18 cellular contexts compared by ENCODE assay signal in the genomic region with DNA sequence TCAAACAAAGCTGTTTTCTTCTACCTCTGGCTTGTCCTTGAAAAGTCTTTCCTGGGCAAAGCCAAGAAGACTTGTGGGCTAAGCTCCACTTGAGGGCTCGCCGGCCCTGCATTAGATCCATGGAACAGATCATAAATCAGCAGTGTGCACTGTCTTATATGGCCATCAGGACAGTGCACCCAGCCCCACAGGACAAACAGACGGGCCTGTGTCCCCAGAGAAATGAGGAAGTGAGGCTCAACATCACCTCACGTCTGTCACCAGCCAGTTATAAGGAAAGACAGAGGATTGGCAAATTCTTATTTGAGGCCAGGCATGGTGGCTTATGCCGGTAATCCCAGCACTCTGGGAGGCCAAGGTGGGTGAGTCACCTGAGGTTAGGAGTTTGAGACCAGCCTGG. TPM values are rescaled to one million over a fixed set of nuclear protein-coding genes. Genes with fewer than 3 reads are reported as not detected.
"Had no signal": no experiment of that assay in that cellular context is flagged by ENCODE, and none has a peak within 500 bp of the region (broad histone marks: within the 10 kb centered on the region; RNA-seq: fewer than 3 reads in every experiment).

No MANE protein-coding gene starts in this region.

- H3K27me3 Mint-ChIP-seq: activated naive CD8-positive, alpha-beta T cell had no signal

- H3K27ac Mint-ChIP-seq: activated CD4-positive, alpha-beta memory T cell treated with anti-CD3 and anti-CD28 coated beads, Interleukin-2, amount 10 ng/mL, durations not matched to agents 7 days and 5 days; activated CD4-positive, alpha-beta T cell treated with anti-CD3 and anti-CD28 coated beads for 36 hours; activated naive CD8-positive, alpha-beta T cell had no signal

- ATAC-seq: activated CD4-positive, alpha-beta T cell treated with anti-CD3 and anti-CD28 coated beads for 36 hours; foreskin keratinocyte; heart left ventricle; left lobe of liver; sciatic nerve; stimulated activated naive CD8-positive, alpha-beta T cell treated with anti-CD3 and anti-CD28 coated beads, Interleukin-15, Interleukin-2, amounts not matched to agents 100 U/mL and 50 U/mL, for 24 hours; upper lobe of right lung had no signal

- H3K4me3 Mint-ChIP-seq: activated CD4-positive, alpha-beta memory T cell treated with anti-CD3 and anti-CD28 coated beads, Interleukin-2, amount 10 ng/mL, durations not matched to agents 7 days and 5 days; activated CD4-positive, alpha-beta T cell treated with anti-CD3 and anti-CD28 coated beads for 36 hours; activated naive CD8-positive, alpha-beta T cell; nephron progenitor cell had no signal

- DNase-seq: activated CD4-positive, alpha-beta memory T cell treated with anti-CD3 and anti-CD28 coated beads, Interleukin-2, amount 10 ng/mL, durations not matched to agents 7 days and 5 days; activated CD4-positive, alpha-beta T cell treated with anti-CD3 and anti-CD28 coated beads for 36 hours; activated gamma-delta T cell; activated T-cell treated with anti-CD3 and anti-CD28 coated beads, Interleukin-2, amount 50 U/mL, for 48 hours; anterior cingulate cortex; esophagus squamous epithelium; foreskin keratinocyte; heart left ventricle; mammary epithelial cell; nephron progenitor cell; stimulated activated CD4-positive, alpha-beta T cell treated with anti-CD3 and anti-CD28 coated beads, Interleukin-2, amount 100 ng/mL, for 24 hours; stimulated activated naive CD8-positive, alpha-beta T cell treated with anti-CD3 and anti-CD28 coated beads, Interleukin-15, Interleukin-2, amounts not matched to agents 100 U/mL and 50 U/mL, for 24 hours; upper lobe of right lung had no signal

- H3K4me1 Mint-ChIP-seq: activated CD4-positive, alpha-beta memory T cell treated with anti-CD3 and anti-CD28 coated beads, Interleukin-2, amount 10 ng/mL, durations not matched to agents 7 days and 5 days; activated CD4-positive, alpha-beta T cell treated with anti-CD3 and anti-CD28 coated beads for 36 hours had no signal

- H3K36me3 Mint-ChIP-seq: activated naive CD8-positive, alpha-beta T cell had no signal

- H3K9me3 Mint-ChIP-seq: activated CD4-positive, alpha-beta memory T cell treated with anti-CD3 and anti-CD28 coated beads, Interleukin-2, amount 10 ng/mL, durations not matched to agents 7 days and 5 days; nephron progenitor cell had no signal

RNA-seq across cellular contexts. Expression of gene COL26A1, which starts 28.8 kb away (rescaled TPM):
- total RNA-seq: activated CD4-positive, alpha-beta memory T cell treated with anti-CD3 and anti-CD28 coated beads, Interleukin-2, amount 10 ng/mL, durations not matched to agents 7 days and 5 days; activated CD4-positive, alpha-beta T cell treated with anti-CD3 and anti-CD28 coated beads for 36 hours; breast epithelium; esophagus squamous epithelium; foreskin keratinocyte; mammary epithelial cell; pulmonary artery endothelial cell had no signal
